22 cellular contexts compared by ENCODE assay signal in genomic region chr12:40308851-40309420, GRCh38.
A peak's percentile ranks its signal among the peaks of the same experiment; 100 is the strongest.
DNase-seq lines count a peak whose midpoint lies in the region; ATAC-seq, FAIRE-seq and TF ChIP-seq lines count a peak whose summit lies in the region.
"Had no signal": no experiment of that assay in that cellular context is flagged by ENCODE, and none has a peak within 500 bp of the region (broad histone marks: within the 10 kb centered on the region; RNA-seq: fewer than 3 reads in every experiment).

No MANE protein-coding gene starts in this region.

- H3K18ac ChIP-seq in H1 (ENCODE audit: extremely low read depth, low read length), result no peak overlapping the region

- H3K9ac ChIP-seq in H1 (replicated peaks in 1 of 4; ENCODE audit: extremely low read depth in 1 of 4, low read depth in 3 of 4, low read length in 3 of 4), result no peak overlapping the region
- H3K9ac ChIP-seq: BLaER1 had no signal

- H3K9me3 Mint-ChIP-seq in IgD-negative memory B cell, result no peaks in the 10 kb centered on the region
- H3K9me3 Mint-ChIP-seq in stimulated activated memory B cell treated with anti-CD40 and anti-IgM and Interleukin-4, amounts not matched to agents 10 μg/mL and 1 μg/mL and 100 μg/mL, for 72 hours, result no peaks in the 10 kb centered on the region
- H3K9me3 Mint-ChIP-seq: CD4-positive, alpha-beta T cell; CD8-positive, alpha-beta T cell had no signal

- H3K79me1 ChIP-seq in H1 (ENCODE audit: low read depth, low read length), result no peaks in the 10 kb centered on the region

- H2AFZ ChIP-seq in H1 (ENCODE audit: low read length), result no peak overlapping the region

- H3K27me3 Mint-ChIP-seq in IgD-negative memory B cell, result no peaks in the 10 kb centered on the region
- no peaks in the 10 kb centered on the region for H3K27me3 Mint-ChIP-seq in stimulated activated memory B cell treated with anti-CD40 and anti-IgM and Interleukin-4, amounts not matched to agents 10 μg/mL and 1 μg/mL and 100 μg/mL, for 72 hours
- H3K27me3 Mint-ChIP-seq: CD4-positive, alpha-beta T cell had no signal

- no peak overlapping the region for H3K4me3 ChIP-seq in H1 (ENCODE audit: extremely low read depth in 1 of 4, insufficient read depth in 2 of 4, low read depth in 3 of 4, low read length in 4 of 4)
- H3K4me3 ChIP-seq: BLaER1 had no signal

- no peaks in the 10 kb centered on the region for H3K27me3 ChIP-seq in H1 (replicated peaks in 1 of 4; ENCODE audit: control insufficient read depth in 3 of 4, extremely low read depth in 1 of 4, insufficient read depth in 3 of 4, low read length in 3 of 4)
- H3K27me3 ChIP-seq: BLaER1 had no signal

- H4K91ac ChIP-seq in H1 (replicated peaks; ENCODE audit: insufficient read length, low read length), result no peak overlapping the region

- no peak overlapping the region for H3K4me3 Mint-ChIP-seq in IgD-negative memory B cell
- no peak overlapping the region for H3K4me3 Mint-ChIP-seq in stimulated activated memory B cell treated with anti-CD40 and anti-IgM and Interleukin-4, amounts not matched to agents 10 μg/mL and 1 μg/mL and 100 μg/mL, for 72 hours
- H3K4me3 Mint-ChIP-seq: CD4-positive, alpha-beta T cell; CD8-positive, alpha-beta T cell had no signal

- H2BK12ac ChIP-seq in H1 (ENCODE audit: low read depth, low read length), result no peak overlapping the region

- peak overlapping the region; percentile 59 for H3K4ac ChIP-seq in H1 (replicated peaks; ENCODE audit: insufficient read length, low read depth, low read length)

- TF ChIP-seq EP300 in H1 (IDR thresholded peaks at IDR 0.05; ENCODE audit: borderline replicate concordance in 1 of 2, low read depth in 2 of 2, low read length in 2 of 2), result no peak

- H3K23me2 ChIP-seq in H1 (ENCODE audit: low read depth, low read length), result no peaks in the 10 kb centered on the region

- WGBS in H1 (ENCODE audit: extremely low coverage in 1 of 2, insufficient coverage in 1 of 2, insufficient read length in 1 of 2, insufficient replicate concordance in 2 of 2, low coverage in 1 of 2, low lambda C conversion rate in 2 of 2, missing lambda C conversion rate in 1 of 2), 2 experiments, result 81% methylated on average over 7 of the region's 7 CpGs; no CpG with 5 or more reads in 1 of the 2 experiments

- H2AK5ac ChIP-seq in H1 (ENCODE audit: low read depth, low read length), result no peak overlapping the region

- POLR2A ChIA-PET in H1 (lab: Charles Lee; ENCODE audit: partially characterized antibody), result no interaction called here

- H4K5ac ChIP-seq in H1 (ENCODE audit: insufficient read length, low read depth, low read length), result no peak overlapping the region

- peaks cover 6 to 11% (median 6%) of the 10 kb centered on the region in 3 donors for H3K4me1 Mint-ChIP-seq in IgD-negative memory B cell
- peaks cover 14% of the 10 kb centered on the region for H3K4me1 Mint-ChIP-seq in stimulated activated memory B cell treated with anti-CD40 and anti-IgM and Interleukin-4, amounts not matched to agents 10 μg/mL and 1 μg/mL and 100 μg/mL, for 72 hours

- no peak overlapping the region for H2BK20ac ChIP-seq in H1 (ENCODE audit: low read length)

- H3K27ac Mint-ChIP-seq in IgD-negative memory B cell, result peak overlapping the region in 2 of 3 donors; percentile 1 to 13
- H3K27ac Mint-ChIP-seq in stimulated activated memory B cell treated with anti-CD40 and anti-IgM and Interleukin-4, amounts not matched to agents 10 μg/mL and 1 μg/mL and 100 μg/mL, for 72 hours, result peak overlapping the region; percentile 48
- H3K27ac Mint-ChIP-seq: CD4-positive, alpha-beta T cell; CD8-positive, alpha-beta T cell had no signal

- H3K4me2 ChIP-seq in H1 (ENCODE audit: insufficient read depth in 1 of 2, low read depth in 2 of 2, low read length in 2 of 2), result no peak overlapping the region
- H3K4me2 ChIP-seq: BLaER1 had no signal

- TF ChIP-seq RAD21 in H1 (IDR thresholded peaks at IDR 0.05 in 1 of 2, conservative IDR thresholded peaks at IDR 0.05 in 1 of 2; ENCODE audit: low read depth in 2 of 2, low read length in 2 of 2), result no peak

- no peak overlapping the region for H2BK15ac ChIP-seq in H1 (ENCODE audit: low read length)

- FAIRE-seq in H1 (lab: Jason Lieb, UNC), result no peak
- FAIRE-seq: A204.1, D721Med, G401.6, GM12891, GM19239 had no signal

- ATAC-seq in stimulated activated memory B cell treated with anti-CD40 and anti-IgM and Interleukin-4, amounts not matched to agents 10 μg/mL and 1 μg/mL and 100 μg/mL, for 72 hours, result no peak
- ATAC-seq in GM18870 (IDR thresholded peaks at IDR 0.05; ENCODE audit: unreplicated experiment), result no peak
- ATAC-seq: CD8-positive, alpha-beta T cell had no signal

- H2BK5ac ChIP-seq in H1 (ENCODE audit: low read depth, low read length), result no peak overlapping the region

- DNase-seq in H1 (ENCODE audit: low read depth in 1 of 2, low spot score in 2 of 2) (no peak), NOMO-1 treated with DMSO at 0.1 percent for 48 hours (lab: John Stamatoyannopoulos, UW; ENCODE audit: unreplicated experiment) (no peak), mucosa of gallbladder (ENCODE audit: low spot score) (no peak)
- DNase-seq: 8988T; ACHN; BE2C; C1 segment of cervical spinal cord; Caco-2; Calu3; CD4-positive, alpha-beta T cell; CD8-positive, alpha-beta T cell; DMS79 treated with DMSO at 0.1 percent for 48 hours; GF-D8 had no signal

- no peak overlapping the region for H3K27ac ChIP-seq in H1 (ENCODE audit: low read depth, low read length)
- H3K27ac ChIP-seq: BLaER1 had no signal

- no peak overlapping the region for H4K8ac ChIP-seq in H1 (ENCODE audit: extremely low read depth, insufficient read depth, low read length)

- no peak for TF ChIP-seq POLR2A in H1 (IDR thresholded peaks at IDR 0.05; ENCODE audit: control extremely low read depth in 1 of 2, low read depth in 2 of 2, low read length in 2 of 2)

- H3K79me2 ChIP-seq in H1 (ENCODE audit: control insufficient read depth in 1 of 2, insufficient read depth in 2 of 2, low read length in 2 of 2), result no peaks in the 10 kb centered on the region

- no peak for TF ChIP-seq CTCF in H1 (IDR thresholded peaks at IDR 0.05; ENCODE audit: control extremely low read depth in 1 of 3, insufficient read depth in 1 of 3, low read depth in 1 of 3, low read length in 3 of 3)

- H3K23ac ChIP-seq in H1 (ENCODE audit: insufficient read length), result no peak overlapping the region

- H3K14ac ChIP-seq in H1 (ENCODE audit: insufficient read length), result no peak overlapping the region

- CTCF ChIA-PET in H1 (lab: Charles Lee; ENCODE audit: partially characterized antibody), result interaction anchor here (0.5 to 1.0 kb wide), 2 partner anchors 20 to 153 kb away, joined by 3 read pairs; no protein-coding TSS in a partner anchor

- no peaks in the 10 kb centered on the region for H4K20me1 ChIP-seq in H1 (replicated peaks in 1 of 2; ENCODE audit: control insufficient read depth in 1 of 2, insufficient read depth in 2 of 2, low read length in 2 of 2)
- H4K20me1 ChIP-seq: BLaER1 had no signal

- no peak overlapping the region for H3K56ac ChIP-seq in H1 (replicated peaks; ENCODE audit: insufficient read length, low read depth, low read length)

- no peaks in the 10 kb centered on the region for H3K9me3 ChIP-seq in H1 (ENCODE audit: insufficient read depth in 2 of 2, low read depth in 1 of 2, low read length in 1 of 2)
- H3K9me3 ChIP-seq: BE2C, BLaER1, Caco-2 had no signal

- H3K36me3 Mint-ChIP-seq in IgD-negative memory B cell, result peaks cover 4% of the 10 kb centered on the region
- peaks cover 35% of the 10 kb centered on the region for H3K36me3 Mint-ChIP-seq in stimulated activated memory B cell treated with anti-CD40 and anti-IgM and Interleukin-4, amounts not matched to agents 10 μg/mL and 1 μg/mL and 100 μg/mL, for 72 hours
- H3K36me3 Mint-ChIP-seq: CD8-positive, alpha-beta T cell had no signal

- no peaks in the 10 kb centered on the region for H3K4me1 ChIP-seq in H1 (replicated peaks in 1 of 4; ENCODE audit: control insufficient read depth in 3 of 4, insufficient read depth in 4 of 4, low read length in 3 of 4)
- H3K4me1 ChIP-seq: BE2C, BLaER1, Caco-2 had no signal

- H2BK120ac ChIP-seq in H1 (replicated peaks; ENCODE audit: low read depth, low read length), result no peak overlapping the region

- H3K36me3 ChIP-seq in H1 (ENCODE audit: control insufficient read depth in 2 of 4, insufficient read depth in 4 of 4, low read length in 3 of 4), result no peaks in the 10 kb centered on the region
- H3K36me3 ChIP-seq: BE2C, BLaER1 had no signal

TF ChIP-seq in H1, 55 proteins besides CTCF, POLR2A, EP300 and RAD21:
- TF ChIP-seq NRF1 (IDR thresholded peaks at IDR 0.05; ENCODE audit: low read depth, low read length) (no peak), CBX8 (IDR thresholded peaks at IDR 0.05; ENCODE audit: borderline replicate concordance, low read depth, low read length) (no peak)
